ENCODE assay signal across 10 cellular contexts in genomic region chr5:37554938-37555337, GRCh38.
DNase-seq lines count a peak whose midpoint lies in the region; ATAC-seq lines count a peak whose summit lies in the region.
"Had no signal": no experiment of that assay in that cellular context is flagged by ENCODE, and none has a peak within 500 bp of the region (broad histone marks: within the 10 kb centered on the region; RNA-seq: fewer than 3 reads in every experiment).

No MANE protein-coding gene starts in this region.

- no peak overlapping the region for H3K27ac ChIP-seq in SJCRH30
- H3K27ac ChIP-seq: pancreas had no signal

- no peaks in the 10 kb centered on the region for H3K4me1 ChIP-seq in SJCRH30
- H3K4me1 ChIP-seq: pancreas had no signal

- peak; percentile 5 for DNase-seq in COLO829 (ENCODE audit: low spot score)
- peak; percentile 17 for DNase-seq in HCEC 1CT
- DNase-seq in SJCRH30, result peak; percentile 9 to 53
- peak; percentile 24 for DNase-seq in kidney tubule cell (ENCODE audit: low spot score)
- no peak for DNase-seq in GOT3 (lab: John Stamatoyannopoulos, UW)
- DNase-seq in superior temporal gyrus (ENCODE audit: extremely low spot score), result no peak
- DNase-seq: activated CD4-positive, alpha-beta T cell treated with anti-CD3 and anti-CD28 coated beads, Interleukin-2, amount 50 U/mL, for 4 hours; pancreas had no signal

- ATAC-seq in GM21825 (IDR thresholded peaks at IDR 0.05; ENCODE audit: unreplicated experiment) (no peak), GM18511 (IDR thresholded peaks at IDR 0.05; ENCODE audit: unreplicated experiment) (no peak)

- H3K27me3 ChIP-seq in SJCRH30, result no peaks in the 10 kb centered on the region
- H3K27me3 ChIP-seq: pancreas had no signal

- H3K36me3 ChIP-seq in SJCRH30, result no peaks in the 10 kb centered on the region
- H3K36me3 ChIP-seq: pancreas had no signal

- no peak overlapping the region for H3K4me3 ChIP-seq in SJCRH30
- H3K4me3 ChIP-seq: pancreas had no signal

- H3K9me3 ChIP-seq in SJCRH30 (replicated peaks), result no peaks in the 10 kb centered on the region
- H3K9me3 ChIP-seq: pancreas had no signal

Comparison
In these comparisons a context has a peak if more than half of its experiments do, and no peak if none do; other contexts are left out.
1. DNase-seq: peak in COLO829 (single experiment), HCEC 1CT (single experiment), SJCRH30 (2 of 2) and kidney tubule cell (single experiment); none in GOT3 (single experiment) and superior temporal gyrus (single experiment).